ENCODE assay signal across 8 cellular contexts in the genomic region with DNA sequence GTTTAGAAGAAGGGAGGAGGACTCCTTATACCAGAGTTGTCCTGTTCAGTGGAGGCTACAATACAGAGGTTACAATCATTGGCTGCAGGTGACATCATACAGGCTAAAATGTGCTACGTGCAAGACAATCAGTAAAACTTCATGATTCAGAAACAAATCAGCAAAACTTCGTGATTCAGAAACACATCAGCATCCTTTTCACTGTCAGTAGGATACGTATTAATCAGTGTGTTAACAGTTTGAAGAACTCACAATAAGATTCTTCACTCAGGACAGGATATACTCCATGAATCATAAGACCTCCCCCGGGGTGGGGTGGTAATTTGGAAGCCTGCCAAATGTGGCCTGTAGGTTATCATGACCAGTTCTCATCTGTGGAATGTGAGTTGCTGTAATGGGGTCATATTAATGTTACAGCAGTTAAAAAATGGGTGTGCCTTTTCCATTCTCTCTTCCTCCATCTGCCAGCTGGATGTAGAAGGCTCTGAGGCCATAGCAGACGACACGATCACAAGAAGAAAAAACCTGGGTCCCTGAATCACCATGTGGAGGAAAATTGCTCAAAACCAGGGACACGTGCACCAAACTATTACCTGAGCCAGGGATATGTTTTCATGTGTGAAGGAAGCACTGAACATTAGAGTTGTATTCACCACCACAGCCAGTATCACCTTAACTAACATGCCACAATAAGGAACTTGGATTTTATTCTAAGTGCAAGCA.
DNase-seq lines count a peak whose midpoint lies in the region; ATAC-seq, FAIRE-seq and TF ChIP-seq lines count a peak whose summit lies in the region.

No MANE protein-coding gene starts in this region.

- FAIRE-seq in GM19239 (lab: Jason Lieb, UNC) = no peak

- peaks cover 0 to 8% of the 10 kb centered on the region in 2 donors for H3K9me3 Mint-ChIP-seq in activated naive CD4-positive, alpha-beta T cell treated with anti-CD3 and anti-CD28 coated beads, Interleukin-2, amount 50 U/mL, for 72 hours

- TF ChIP-seq CTCF in BE2C (IDR thresholded peaks at IDR 0.05; ENCODE audit: low read depth, low read length) = no peak

- H3K4me1 ChIP-seq in BE2C = peaks cover 21% of the 10 kb centered on the region

- DNase-seq in BE2C (peak; percentile 46), HS-5 (ENCODE audit: low read depth) (peak; percentile 100), non-pigmented ciliary epithelial cell (ENCODE audit: low read depth) (peak; percentile 100), GM19239 (ENCODE audit: insufficient read length, low spot score) (no peak), NCI-H1105 treated with DMSO at 0.1 percent for 48 hours (lab: John Stamatoyannopoulos, UW) (no peak), NCI-H774 (lab: John Stamatoyannopoulos, UW) (no peak), iPS-NIHi7 (ENCODE audit: extremely low spot score) (no peak)
- peak in 1 of 2 donors; percentile 33 for DNase-seq in activated naive CD4-positive, alpha-beta T cell treated with anti-CD3 and anti-CD28 coated beads, Interleukin-2, amount 50 U/mL, for 72 hours (ENCODE audit: low spot score in 2 of 2)

- H3K36me3 ChIP-seq in BE2C = no peaks in the 10 kb centered on the region

- peak; percentile 93 to 98 for ATAC-seq in activated naive CD4-positive, alpha-beta T cell treated with anti-CD3 and anti-CD28 coated beads, Interleukin-2, amount 50 U/mL, for 72 hours

- H3K4me3 ChIP-seq in BE2C (ENCODE audit: low read depth, low read length) = no peak overlapping the region

- peaks cover 5 to 9% of the 10 kb centered on the region in 2 donors for H3K36me3 Mint-ChIP-seq in activated naive CD4-positive, alpha-beta T cell treated with anti-CD3 and anti-CD28 coated beads, Interleukin-2, amount 50 U/mL, for 72 hours

- H3K27ac Mint-ChIP-seq in activated naive CD4-positive, alpha-beta T cell treated with anti-CD3 and anti-CD28 coated beads, Interleukin-2, amount 50 U/mL, for 72 hours = peak overlapping the region in 1 of 2 donors; percentile 53

- no peaks in the 10 kb centered on the region for H3K27me3 ChIP-seq in BE2C

- H3K9me3 ChIP-seq in BE2C = peaks cover 3% of the 10 kb centered on the region; the same call in 1 of the 2 replicates

Comparison
In these comparisons a context has a peak if more than half of its experiments do, and no peak if none do; other contexts are left out.
1. DNase-seq: peak in BE2C (single experiment), HS-5 (single experiment) and non-pigmented ciliary epithelial cell (single experiment); none in GM19239 (single experiment), NCI-H1105 treated with DMSO at 0.1 percent for 48 hours (single experiment), NCI-H774 (single experiment) and iPS-NIHi7 (single experiment).